9 cellular contexts compared by ENCODE assay signal in the genomic region with DNA sequence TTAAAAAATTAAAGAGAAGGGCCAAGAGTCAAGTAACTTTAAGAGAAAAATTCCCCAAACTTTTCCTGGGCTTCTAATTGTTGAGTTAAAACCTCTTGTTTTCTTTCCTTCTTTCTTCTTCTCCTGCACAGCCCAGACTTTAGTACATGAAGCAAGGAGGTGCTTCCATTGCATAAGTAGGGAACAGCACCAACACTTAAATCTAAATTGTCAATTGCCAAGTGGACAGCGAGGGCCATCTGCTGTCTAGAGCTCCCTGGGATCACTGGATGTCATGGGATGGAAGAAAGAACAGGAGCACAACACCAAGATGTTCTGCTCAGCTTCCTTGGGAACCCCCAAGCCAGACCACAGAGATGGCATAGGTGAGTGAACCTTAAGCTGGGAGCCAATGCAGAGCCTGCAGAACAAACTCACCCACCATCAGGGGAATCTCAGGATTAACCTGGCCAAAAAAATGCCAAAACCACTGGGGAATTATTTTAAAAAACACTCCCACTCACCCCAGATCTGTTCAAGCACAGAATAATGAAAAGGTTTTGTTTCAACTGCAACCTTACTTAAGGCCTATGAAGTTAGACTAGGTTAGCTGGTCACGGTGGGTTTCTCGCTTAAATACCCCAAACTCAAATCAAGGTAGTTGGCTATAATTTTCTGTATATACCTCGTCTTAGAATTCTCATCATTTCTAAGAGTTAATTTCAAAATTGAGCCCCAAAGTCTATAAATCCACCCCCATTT.
DNase-seq lines count a peak whose midpoint lies in the region; ATAC-seq and TF ChIP-seq lines count a peak whose summit lies in the region.
"Had no signal": no experiment of that assay in that cellular context is flagged by ENCODE, and none has a peak within 500 bp of the region (broad histone marks: within the 10 kb centered on the region; RNA-seq: fewer than 3 reads in every experiment).

No MANE protein-coding gene starts in this region.

- peak overlapping the region; percentile 51 for H3K9ac ChIP-seq in OCI-LY1 (ENCODE audit: low read length)

- intact Hi-C loops in spleen (cut with DNase I; ENCODE audit: low total_unique reads) (no loop called here), posterior cingulate gyrus (cut with DNase I) (loop anchor here (10.0 kb wide), 1 partner anchor 63 kb away; the partner anchor contains the start of gene TNFRSF21)

- H3K27me3 Mint-ChIP-seq in GM23338 (ENCODE audit: insufficient read depth, low read depth, poor library complexity), result no peaks in the 10 kb centered on the region

- no peak for TF ChIP-seq CTCF in GM23338 (conservative IDR thresholded peaks at IDR 0.05; ENCODE audit: low read depth in 2 of 2)
- TF ChIP-seq CTCF in OCI-LY1 (IDR thresholded peaks at IDR 0.05; ENCODE audit: low read length), result no peak
- peak; percentile 13 for TF ChIP-seq CTCF in fibroblast of villous mesenchyme (IDR thresholded peaks at IDR 0.05; ENCODE audit: insufficient read depth, low read depth, low read length)
- TF ChIP-seq CTCF in spleen (IDR thresholded peaks at IDR 0.05 in 8 of 11, conservative IDR thresholded peaks at IDR 0.05 in 3 of 11), result no peak

- H3K27ac ChIP-seq in GM23338 (ENCODE audit: low read depth), result 0 out of 2 replicates have a peak overlapping the region, but pooled peaks have one; percentile 33
- H3K27ac ChIP-seq in OCI-LY1 (ENCODE audit: low read depth, low read length, poor library complexity, severe bottlenecking), result peak overlapping the region; percentile 88
- peak overlapping the region in 7 of 8 donors; percentile 19 to 64 (median 49) for H3K27ac ChIP-seq in spleen

- H3K79me2 ChIP-seq in GM23338 (replicated peaks; ENCODE audit: insufficient read depth) (peaks cover 61% of the 10 kb centered on the region), OCI-LY1 (ENCODE audit: insufficient read depth, low read length) (no peaks in the 10 kb centered on the region)

- no peak overlapping the region for H3K4me3 Mint-ChIP-seq in GM23338
- H3K4me3 Mint-ChIP-seq: neural crest cell had no signal

- no peak for TF ChIP-seq POLR2A in spleen (IDR thresholded peaks at IDR 0.05)

- peaks cover 30% of the 10 kb centered on the region for H3K4me1 Mint-ChIP-seq in GM23338

- no peaks in the 10 kb centered on the region for H3K9me2 ChIP-seq in GM23338 (ENCODE audit: insufficient read depth)
- no peaks in the 10 kb centered on the region for H3K9me2 ChIP-seq in OCI-LY1 (ENCODE audit: low read depth, low read length)

- 58 to 72% (median 69%) methylated on average over 4 of the region's 4 CpGs for WGBS in spleen, 5 donors

- H3K36me3 Mint-ChIP-seq in GM23338 (ENCODE audit: low read depth), result peaks cover 19% of the 10 kb centered on the region; the same call in 2 of the 3 replicates

- H4K20me1 ChIP-seq in GM23338 (replicated peaks; ENCODE audit: insufficient read depth) (no peaks in the 10 kb centered on the region; the same call in none of the 2 replicates), OCI-LY1 (ENCODE audit: insufficient read depth, low read length) (no peaks in the 10 kb centered on the region)

- H3K9me3 ChIP-seq in OCI-LY1 (ENCODE audit: low read length) (no peaks in the 10 kb centered on the region), spleen (no peaks in the 10 kb centered on the region)
- H3K9me3 ChIP-seq: thyroid gland had no signal

- no peak for ATAC-seq in GM23338
- no peak for ATAC-seq in HG03439 (IDR thresholded peaks at IDR 0.05; ENCODE audit: unreplicated experiment)
- no peak for ATAC-seq in esophagus mucosa

- DNase-seq in GM23338 (ENCODE audit: low spot score) (no peak), fibroblast of villous mesenchyme (ENCODE audit: low read depth) (peak; percentile 83), spleen (no peak), posterior cingulate gyrus (no peak)

- H3K27me3 ChIP-seq in GM23338 (ENCODE audit: insufficient read depth), result no peaks in the 10 kb centered on the region
- no peaks in the 10 kb centered on the region for H3K27me3 ChIP-seq in OCI-LY1 (ENCODE audit: insufficient read depth, low read length)
- no peaks in the 10 kb centered on the region for H3K27me3 ChIP-seq in spleen (replicated peaks in 1 of 7)
- H3K27me3 ChIP-seq: thyroid gland had no signal

- H3K36me3 ChIP-seq in GM23338 (ENCODE audit: insufficient read depth) (no peaks in the 10 kb centered on the region), OCI-LY1 (ENCODE audit: insufficient read depth, low read length) (no peaks in the 10 kb centered on the region), spleen (no peaks in the 10 kb centered on the region)
- H3K36me3 ChIP-seq: thyroid gland had no signal

- H3K4me2 ChIP-seq in GM23338, result no peak overlapping the region
- peak overlapping the region; percentile 47 for H3K4me2 ChIP-seq in OCI-LY1 (ENCODE audit: low read length)

- H3K27ac Mint-ChIP-seq in GM23338, result peak overlapping the region; percentile 84

- no peaks in the 10 kb centered on the region for H3F3A ChIP-seq in GM23338 (replicated peaks; ENCODE audit: low read depth)
- no peaks in the 10 kb centered on the region for H3F3A ChIP-seq in OCI-LY1 (ENCODE audit: insufficient read depth, low read length)

- peaks cover 17% of the 10 kb centered on the region for H3K4me1 ChIP-seq in GM23338 (ENCODE audit: insufficient read depth)
- peaks cover 65% of the 10 kb centered on the region for H3K4me1 ChIP-seq in OCI-LY1 (ENCODE audit: insufficient read depth, low read length, severe bottlenecking)
- H3K4me1 ChIP-seq in spleen, result peaks cover 4 to 39% (median 24%) of the 10 kb centered on the region in 6 donors

- H3K9me3 Mint-ChIP-seq in GM23338, result no peaks in the 10 kb centered on the region
- H3K9me3 Mint-ChIP-seq: neural crest cell had no signal

- H3K4me3 ChIP-seq in GM23338, result no peak overlapping the region
- no peak overlapping the region for H3K4me3 ChIP-seq in OCI-LY1 (ENCODE audit: low read depth, low read length, poor library complexity, severe bottlenecking)
- no peak overlapping the region for H3K4me3 ChIP-seq in fibroblast of villous mesenchyme (ENCODE audit: low read depth, low read length)
- H3K4me3 ChIP-seq in spleen, result peak overlapping the region in 1 of 8 donors; percentile 11
- H3K4me3 ChIP-seq: thyroid gland had no signal

- H2AFZ ChIP-seq in GM23338 (no peak overlapping the region), OCI-LY1 (ENCODE audit: low read length) (no peak overlapping the region)

TF ChIP-seq in GM23338, 12 proteins besides CTCF, POLR2A, EP300 and RAD21:
- TF ChIP-seq, protein P1, sequence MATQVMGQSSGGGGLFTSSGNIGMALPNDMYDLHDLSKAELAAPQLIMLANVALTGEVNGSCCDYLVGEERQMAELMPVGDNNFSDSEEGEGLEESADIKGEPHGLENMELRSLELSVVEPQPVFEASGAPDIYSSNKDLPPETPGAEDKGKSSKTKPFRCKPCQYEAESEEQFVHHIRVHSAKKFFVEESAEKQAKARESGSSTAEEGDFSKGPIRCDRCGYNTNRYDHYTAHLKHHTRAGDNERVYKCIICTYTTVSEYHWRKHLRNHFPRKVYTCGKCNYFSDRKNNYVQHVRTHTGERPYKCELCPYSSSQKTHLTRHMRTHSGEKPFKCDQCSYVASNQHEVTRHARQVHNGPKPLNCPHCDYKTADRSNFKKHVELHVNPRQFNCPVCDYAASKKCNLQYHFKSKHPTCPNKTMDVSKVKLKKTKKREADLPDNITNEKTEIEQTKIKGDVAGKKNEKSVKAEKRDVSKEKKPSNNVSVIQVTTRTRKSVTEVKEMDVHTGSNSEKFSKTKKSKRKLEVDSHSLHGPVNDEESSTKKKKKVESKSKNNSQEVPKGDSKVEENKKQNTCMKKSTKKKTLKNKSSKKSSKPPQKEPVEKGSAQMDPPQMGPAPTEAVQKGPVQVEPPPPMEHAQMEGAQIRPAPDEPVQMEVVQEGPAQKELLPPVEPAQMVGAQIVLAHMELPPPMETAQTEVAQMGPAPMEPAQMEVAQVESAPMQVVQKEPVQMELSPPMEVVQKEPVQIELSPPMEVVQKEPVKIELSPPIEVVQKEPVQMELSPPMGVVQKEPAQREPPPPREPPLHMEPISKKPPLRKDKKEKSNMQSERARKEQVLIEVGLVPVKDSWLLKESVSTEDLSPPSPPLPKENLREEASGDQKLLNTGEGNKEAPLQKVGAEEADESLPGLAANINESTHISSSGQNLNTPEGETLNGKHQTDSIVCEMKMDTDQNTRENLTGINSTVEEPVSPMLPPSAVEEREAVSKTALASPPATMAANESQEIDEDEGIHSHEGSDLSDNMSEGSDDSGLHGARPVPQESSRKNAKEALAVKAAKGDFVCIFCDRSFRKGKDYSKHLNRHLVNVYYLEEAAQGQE (IDR thresholded peaks at IDR 0.05; ENCODE audit: unreplicated experiment), result no peak
- no peak for TF ChIP-seq NANOG (IDR thresholded peaks at IDR 0.05; ENCODE audit: borderline replicate concordance)
- TF ChIP-seq ZNF114 (CRISPR knock-in tag; IDR thresholded peaks at IDR 0.05), result no peak
- no peak for TF ChIP-seq JUNB (IDR thresholded peaks at IDR 0.05; ENCODE audit: unreplicated experiment)

Comparison
In these comparisons a context has a peak if more than half of its experiments do, and no peak if none do; other contexts are left out.
1. H3K27ac ChIP-seq: peak in every context shown above with its lines; median percentile 88 in OCI-LY1; 49 in spleen; 33 in GM23338.